Comparison of ENCODE assay signal across 8 cellular contexts in the genomic region with DNA sequence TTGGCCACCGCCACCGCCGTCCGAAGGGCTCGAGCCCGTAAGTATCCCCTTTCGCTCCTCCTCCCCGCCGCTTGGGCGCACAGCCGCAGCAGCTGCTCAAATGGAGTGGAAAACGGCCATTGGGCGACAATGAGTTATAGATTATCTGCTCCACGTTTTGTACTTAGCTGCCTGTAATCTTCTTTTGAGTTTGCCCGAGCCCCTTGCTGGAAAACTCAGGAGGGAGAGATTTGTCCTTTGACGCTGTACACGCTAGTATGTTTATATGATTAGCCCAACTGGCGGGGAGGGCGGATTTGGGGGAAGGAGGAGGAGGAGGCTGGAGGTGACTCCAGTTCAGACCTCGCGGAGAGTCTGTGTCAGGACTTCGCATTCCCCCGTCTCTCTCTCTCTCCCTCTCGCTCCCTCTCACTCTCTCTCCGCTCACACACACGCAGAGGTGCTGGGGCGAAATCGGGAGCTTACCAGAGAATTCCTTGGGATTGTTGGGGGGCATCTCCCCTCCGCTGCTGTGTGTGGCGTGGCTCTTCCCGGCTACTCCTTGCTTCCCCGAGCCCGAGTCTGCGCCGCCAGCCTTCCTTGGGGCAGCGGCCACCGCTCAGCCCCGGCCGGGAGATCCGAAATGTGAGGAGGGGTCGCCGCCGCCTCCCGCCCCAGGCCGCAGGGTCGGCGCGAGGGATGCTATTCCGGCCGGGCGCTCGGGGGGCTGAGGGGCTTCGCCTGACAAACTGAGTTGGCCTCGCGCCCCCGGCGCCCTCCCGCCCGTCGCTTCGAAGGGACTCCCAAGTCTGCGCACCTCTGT. TPM values are rescaled to one million over a fixed set of nuclear protein-coding genes. Genes with fewer than 3 reads are reported as not detected.
DNase-seq lines count a peak whose midpoint lies in the region; ATAC-seq and TF ChIP-seq lines count a peak whose summit lies in the region.

No MANE protein-coding gene starts in this region.

- peak overlapping the region; percentile 95 for H3K27ac ChIP-seq in HEK293 (ENCODE audit: extremely low read depth, low read depth, low read length)

- H3K4me3 ChIP-seq in HEK293 (ENCODE audit: low read depth, low read length): peak overlapping the region; percentile 99

- H3K4me1 Mint-ChIP-seq in Calu3 (ENCODE audit: low read depth, unreplicated experiment): peaks cover 9% of the 10 kb centered on the region

- H3K36me3 Mint-ChIP-seq in Calu3 (ENCODE audit: insufficient read depth, unreplicated experiment): peaks cover 53% of the 10 kb centered on the region

- H3K9me3 Mint-ChIP-seq in Calu3 (ENCODE audit: low read depth, unreplicated experiment): no peaks in the 10 kb centered on the region

- TSS peak; percentile 42 for BruUV-seq in Calu3 (replicated peaks; lab: Mats Ljungman, UMichigan)

- no peaks in the 10 kb centered on the region for H3K36me3 ChIP-seq in HEK293 (ENCODE audit: control insufficient read depth in 2 of 2, insufficient read depth in 1 of 2, low read length in 2 of 2)

- CTCF ChIA-PET in Calu3 (lab: Charles Lee) (no interaction called here), HEK293 (lab: Yijun Ruan, JAX) (interaction anchor here (0.6 to 0.9 kb wide), 4 partner anchors 87 to 767 kb away, joined by 3 to 4 read pairs (median 4); no protein-coding TSS in a partner anchor)

- POLR2A ChIA-PET in HEK293 (lab: Yijun Ruan, JAX): interaction anchor here (0.6 to 2.2 kb wide), 9 partner anchors 12 to 674 kb away, joined by 3 to 7 read pairs (median 3); no protein-coding TSS in a partner anchor

- peak; percentile 77 for DNase-seq in Calu3
- peak; percentile 44 for DNase-seq in NCI-H2107 (lab: John Stamatoyannopoulos, UW)
- peak; percentile 30 to 31 for DNase-seq in activated T-cell treated with anti-CD3 and anti-CD28 coated beads, Interleukin-2, amount 50 U/mL, for 48 hours
- peak; percentile 85 for DNase-seq in glomerular visceral epithelial cell (ENCODE audit: extremely low spot score)
- peak in 31 of 56 donors; percentile 9 to 70 (median 41) for DNase-seq in nucleus accumbens (lab: John Stamatoyannopoulos, UW)
- DNase-seq in SIG-M5 (lab: John Stamatoyannopoulos, UW): no peak

- TF ChIP-seq CTCF in Calu3 (IDR thresholded peaks at IDR 0.05; ENCODE audit: unreplicated experiment) (no peak), HEK293 (tag by site-specific recombination; IDR thresholded peaks at IDR 0.05) (no peak)

- ATAC-seq in GM21825 (IDR thresholded peaks at IDR 0.05; ENCODE audit: unreplicated experiment): no peak

- H3K4me1 ChIP-seq in HEK293 (ENCODE audit: control insufficient read depth, insufficient read depth, low read length): peaks cover 12% of the 10 kb centered on the region

- peak overlapping the region; percentile 61 for H3K27ac Mint-ChIP-seq in Calu3 (ENCODE audit: unreplicated experiment)

- intact Hi-C loops in Calu3 (cut with micrococcal nuclease; ENCODE audit: unreplicated experiment): loop anchor here (5.0 to 10.0 kb wide), 2 partner anchors 119 to 496 kb away; no protein-coding TSS in a partner anchor

- no peaks in the 10 kb centered on the region for H3K27me3 Mint-ChIP-seq in Calu3 (ENCODE audit: unreplicated experiment)

- peak overlapping the region; percentile 91 for H3K4me3 Mint-ChIP-seq in Calu3 (ENCODE audit: low read depth, unreplicated experiment)

- no peaks in the 10 kb centered on the region for H3K9me3 ChIP-seq in HEK293 (ENCODE audit: control insufficient read depth, insufficient read depth, low read depth, low read length)

TF ChIP-seq in HEK293, 187 proteins besides CTCF, POLR2A, EP300 and RAD21 (continues in another document):
- TF ChIP-seq ZBTB21 (tag by site-specific recombination; IDR thresholded peaks at IDR 0.05): no peak
- peak; percentile 59 for TF ChIP-seq ZBTB48 (tag by site-specific recombination; IDR thresholded peaks at IDR 0.05)
- TF ChIP-seq ZNF792 (tag by site-specific recombination; IDR thresholded peaks at IDR 0.05): no peak
- TF ChIP-seq ZNF2 (tag by site-specific recombination; IDR thresholded peaks at IDR 0.05): peak; percentile 85
- TF ChIP-seq SP7 (tag by site-specific recombination; IDR thresholded peaks at IDR 0.05): peak; percentile 85
- no peak for TF ChIP-seq ZNF138 (tag by site-specific recombination; IDR thresholded peaks at IDR 0.05; ENCODE audit: borderline replicate concordance)
- 0 out of 2 replicates have a peak, but pooled peaks have one; percentile 39 for TF ChIP-seq ZNF558 (tag by site-specific recombination; IDR thresholded peaks at IDR 0.05)
- TF ChIP-seq YY1 (tag by site-specific recombination; IDR thresholded peaks at IDR 0.05): peak; percentile 78
- TF ChIP-seq, protein P1, sequence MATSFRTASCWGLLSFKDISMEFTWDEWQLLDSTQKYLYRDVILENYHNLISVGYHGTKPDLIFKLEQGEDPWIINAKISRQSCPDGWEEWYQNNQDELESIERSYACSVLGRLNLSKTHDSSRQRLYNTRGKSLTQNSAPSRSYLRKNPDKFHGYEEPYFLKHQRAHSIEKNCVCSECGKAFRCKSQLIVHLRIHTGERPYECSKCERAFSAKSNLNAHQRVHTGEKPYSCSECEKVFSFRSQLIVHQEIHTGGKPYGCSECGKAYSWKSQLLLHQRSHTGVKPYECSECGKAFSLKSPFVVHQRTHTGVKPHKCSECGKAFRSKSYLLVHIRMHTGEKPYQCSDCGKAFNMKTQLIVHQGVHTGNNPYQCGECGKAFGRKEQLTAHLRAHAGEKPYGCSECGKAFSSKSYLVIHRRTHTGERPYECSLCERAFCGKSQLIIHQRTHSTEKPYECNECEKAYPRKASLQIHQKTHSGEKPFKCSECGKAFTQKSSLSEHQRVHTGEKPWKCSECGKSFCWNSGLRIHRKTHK (tag by site-specific recombination; IDR thresholded peaks at IDR 0.05): no peak
- TF ChIP-seq SALL2 (tag by site-specific recombination; IDR thresholded peaks at IDR 0.05; ENCODE audit: borderline replicate concordance): no peak
- TF ChIP-seq ZNF585B (tag by site-specific recombination; IDR thresholded peaks at IDR 0.05): no peak
- no peak for TF ChIP-seq KLF9 (tag by site-specific recombination; IDR thresholded peaks at IDR 0.05; ENCODE audit: low read depth)
- TF ChIP-seq ZNF777 (tag by site-specific recombination; IDR thresholded peaks at IDR 0.05; ENCODE audit: borderline replicate concordance): no peak
- no peak for TF ChIP-seq ZNF426 (tag by site-specific recombination; IDR thresholded peaks at IDR 0.05)
- no peak for TF ChIP-seq ZNF239 (tag by site-specific recombination; IDR thresholded peaks at IDR 0.05)
- no peak for TF ChIP-seq ZBTB7A (tag by site-specific recombination; IDR thresholded peaks at IDR 0.05; ENCODE audit: low read depth)
- TF ChIP-seq, protein P2, sequence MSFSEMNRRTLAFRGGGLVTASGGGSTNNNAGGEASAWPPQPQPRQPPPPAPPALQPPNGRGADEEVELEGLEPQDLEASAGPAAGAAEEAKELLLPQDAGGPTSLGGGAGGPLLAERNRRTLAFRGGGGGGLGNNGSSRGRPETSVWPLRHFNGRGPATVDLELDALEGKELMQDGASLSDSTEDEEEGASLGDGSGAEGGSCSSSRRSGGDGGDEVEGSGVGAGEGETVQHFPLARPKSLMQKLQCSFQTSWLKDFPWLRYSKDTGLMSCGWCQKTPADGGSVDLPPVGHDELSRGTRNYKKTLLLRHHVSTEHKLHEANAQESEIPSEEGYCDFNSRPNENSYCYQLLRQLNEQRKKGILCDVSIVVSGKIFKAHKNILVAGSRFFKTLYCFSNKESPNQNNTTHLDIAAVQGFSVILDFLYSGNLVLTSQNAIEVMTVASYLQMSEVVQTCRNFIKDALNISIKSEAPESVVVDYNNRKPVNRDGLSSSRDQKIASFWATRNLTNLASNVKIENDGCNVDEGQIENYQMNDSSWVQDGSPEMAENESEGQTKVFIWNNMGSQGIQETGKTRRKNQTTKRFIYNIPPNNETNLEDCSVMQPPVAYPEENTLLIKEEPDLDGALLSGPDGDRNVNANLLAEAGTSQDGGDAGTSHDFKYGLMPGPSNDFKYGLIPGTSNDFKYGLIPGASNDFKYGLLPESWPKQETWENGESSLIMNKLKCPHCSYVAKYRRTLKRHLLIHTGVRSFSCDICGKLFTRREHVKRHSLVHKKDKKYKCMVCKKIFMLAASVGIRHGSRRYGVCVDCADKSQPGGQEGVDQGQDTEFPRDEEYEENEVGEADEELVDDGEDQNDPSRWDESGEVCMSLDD (tag by site-specific recombination; IDR thresholded peaks at IDR 0.05): peak; percentile 88; the same call in 1 of the 2 replicates
- peak; percentile 18; the same call in 1 of the 2 replicates for TF ChIP-seq SCRT2 (tag by site-specific recombination; IDR thresholded peaks at IDR 0.05)
- TF ChIP-seq TRIM28 (IDR thresholded peaks at IDR 0.05; ENCODE audit: borderline replicate concordance, low read length): 0 out of 2 replicates have a peak, but pooled peaks have one; percentile 44
- no peak for TF ChIP-seq ZNF560 (tag by site-specific recombination; IDR thresholded peaks at IDR 0.05; ENCODE audit: borderline replicate concordance)
- TF ChIP-seq SETDB1 (IDR thresholded peaks at IDR 0.05; ENCODE audit: insufficient read length, low read length): no peak
- no peak for TF ChIP-seq ZNF19 (tag by site-specific recombination; IDR thresholded peaks at IDR 0.05; ENCODE audit: low read depth)
- TF ChIP-seq ZNF768 (tag by site-specific recombination; IDR thresholded peaks at IDR 0.05): no peak
- TF ChIP-seq, protein P3, sequence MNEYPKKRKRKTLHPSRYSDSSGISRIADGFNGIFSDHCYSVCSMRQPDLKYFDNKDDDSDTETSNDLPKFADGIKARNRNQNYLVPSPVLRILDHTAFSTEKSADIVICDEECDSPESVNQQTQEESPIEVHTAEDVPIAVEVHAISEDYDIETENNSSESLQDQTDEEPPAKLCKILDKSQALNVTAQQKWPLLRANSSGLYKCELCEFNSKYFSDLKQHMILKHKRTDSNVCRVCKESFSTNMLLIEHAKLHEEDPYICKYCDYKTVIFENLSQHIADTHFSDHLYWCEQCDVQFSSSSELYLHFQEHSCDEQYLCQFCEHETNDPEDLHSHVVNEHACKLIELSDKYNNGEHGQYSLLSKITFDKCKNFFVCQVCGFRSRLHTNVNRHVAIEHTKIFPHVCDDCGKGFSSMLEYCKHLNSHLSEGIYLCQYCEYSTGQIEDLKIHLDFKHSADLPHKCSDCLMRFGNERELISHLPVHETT (tag by site-specific recombination; IDR thresholded peaks at IDR 0.05): peak; percentile 76
- TF ChIP-seq, protein P4, sequence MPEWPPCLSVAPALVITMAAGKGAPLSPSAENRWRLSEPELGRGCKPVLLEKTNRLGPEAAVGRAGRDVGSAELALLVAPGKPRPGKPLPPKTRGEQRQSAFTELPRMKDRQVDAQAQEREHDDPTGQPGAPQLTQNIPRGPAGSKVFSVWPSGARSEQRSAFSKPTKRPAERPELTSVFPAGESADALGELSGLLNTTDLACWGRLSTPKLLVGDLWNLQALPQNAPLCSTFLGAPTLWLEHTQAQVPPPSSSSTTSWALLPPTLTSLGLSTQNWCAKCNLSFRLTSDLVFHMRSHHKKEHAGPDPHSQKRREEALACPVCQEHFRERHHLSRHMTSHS (tag by site-specific recombination; IDR thresholded peaks at IDR 0.05): no peak
- TF ChIP-seq MEIS1 (CRISPR knock-in tag; IDR thresholded peaks at IDR 0.05; ENCODE audit: borderline replicate concordance): no peak

RNA-seq across cellular contexts. Expression of a gene that starts 0.5 kb away (rescaled TPM):
- total RNA-seq in Calu3 (2022): 58.8 and 72.3 TPM in 2 replicates
